ENCODE assay signal across 13 cellular contexts in genomic region chr13:46530084-46530935, GRCh38. TPM values are rescaled to one million over a fixed set of nuclear protein-coding genes. Genes with fewer than 3 reads are reported as not detected.
DNase-seq lines count a peak whose midpoint lies in the region; ATAC-seq and TF ChIP-seq lines count a peak whose summit lies in the region.
"Had no signal": no experiment of that assay in that cellular context is flagged by ENCODE, and none has a peak within 500 bp of the region (broad histone marks: within the 10 kb centered on the region; RNA-seq: fewer than 3 reads in every experiment).

No MANE protein-coding gene starts in this region.

- no peaks in the 10 kb centered on the region for H3K9me3 Mint-ChIP-seq in activated T-cell treated with anti-CD3 and anti-CD28 coated beads, Interleukin-2, amount 50 U/mL, for 72 hours
- H3K9me3 Mint-ChIP-seq in Calu3 (ENCODE audit: low read depth, unreplicated experiment) = no peaks in the 10 kb centered on the region

- peaks cover 13% of the 10 kb centered on the region for H3K27me3 Mint-ChIP-seq in activated T-cell treated with anti-CD3 and anti-CD28 coated beads, Interleukin-2, amount 50 U/mL, for 72 hours (ENCODE audit: low read depth)
- H3K27me3 Mint-ChIP-seq in Calu3 (ENCODE audit: unreplicated experiment) = peaks cover 17% of the 10 kb centered on the region

- no peaks in the 10 kb centered on the region for H3K36me3 Mint-ChIP-seq in activated T-cell treated with anti-CD3 and anti-CD28 coated beads, Interleukin-2, amount 50 U/mL, for 72 hours (ENCODE audit: insufficient read depth in 2 of 2)
- no peaks in the 10 kb centered on the region for H3K36me3 Mint-ChIP-seq in Calu3 (ENCODE audit: insufficient read depth, unreplicated experiment)

- H2AFZ ChIP-seq in fibroblast of lung (ENCODE audit: low read length) = no peak overlapping the region
- H2AFZ ChIP-seq: parathyroid adenoma had no signal

- H3K4me1 Mint-ChIP-seq in activated T-cell treated with anti-CD3 and anti-CD28 coated beads, Interleukin-2, amount 50 U/mL, for 72 hours (ENCODE audit: low read depth) = peaks cover 45% of the 10 kb centered on the region
- H3K4me1 Mint-ChIP-seq in Calu3 (ENCODE audit: low read depth, unreplicated experiment) = no peaks in the 10 kb centered on the region

- H3K9me3 ChIP-seq in fibroblast of lung (ENCODE audit: control insufficient read depth, insufficient read depth, low read depth, low read length) = no peaks in the 10 kb centered on the region
- H3K9me3 ChIP-seq: BE2C, colonic mucosa had no signal

- ATAC-seq in activated T-cell treated with anti-CD3 and anti-CD28 coated beads, Interleukin-2, amount 50 U/mL, for 72 hours (replicated peaks in 1 of 2) = peak; percentile 62 to 65

- no peaks in the 10 kb centered on the region for H3K36me3 ChIP-seq in fibroblast of lung (ENCODE audit: control insufficient read depth, insufficient read depth, low read length)
- H3K36me3 ChIP-seq: BE2C, colonic mucosa had no signal

- H4K20me1 ChIP-seq in fibroblast of lung (ENCODE audit: control insufficient read depth, extremely low read depth, insufficient read depth, low read length) = no peaks in the 10 kb centered on the region

- H3K9ac ChIP-seq in fibroblast of lung (ENCODE audit: insufficient read depth, low read length) = no peak overlapping the region
- H3K9ac ChIP-seq: parathyroid adenoma had no signal

- TF ChIP-seq CTCF in fibroblast of lung (conservative IDR thresholded peaks at IDR 0.05 in 1 of 2, IDR thresholded peaks at IDR 0.05 in 1 of 2; ENCODE audit: low read depth in 1 of 2, low read length in 2 of 2) (no peak), Calu3 (IDR thresholded peaks at IDR 0.05; ENCODE audit: unreplicated experiment) (no peak)

- intact Hi-C loops in Calu3 (cut with micrococcal nuclease; ENCODE audit: unreplicated experiment) = no loop called here

- no peak overlapping the region for H3K4me2 ChIP-seq in fibroblast of lung (ENCODE audit: extremely low read depth, insufficient read depth, low read length)

- CTCF ChIA-PET in Calu3 (lab: Charles Lee) = interaction anchor here (0.6 kb wide), 1 partner anchor 78 kb away, joined by 3 read pairs; no protein-coding TSS in a partner anchor

- H3K27ac ChIP-seq in fibroblast of lung (ENCODE audit: insufficient read depth, low read length) = no peak overlapping the region
- H3K27ac ChIP-seq: colonic mucosa, parathyroid adenoma had no signal

- H3K27ac Mint-ChIP-seq in activated T-cell treated with anti-CD3 and anti-CD28 coated beads, Interleukin-2, amount 50 U/mL, for 72 hours = peak overlapping the region; percentile 32
- no peak overlapping the region for H3K27ac Mint-ChIP-seq in Calu3 (ENCODE audit: unreplicated experiment)

- H3K4me1 ChIP-seq in fibroblast of lung (ENCODE audit: control insufficient read depth, extremely low read depth, insufficient read depth, low read length) = no peaks in the 10 kb centered on the region
- H3K4me1 ChIP-seq: colonic mucosa, parathyroid adenoma had no signal

- no peaks in the 10 kb centered on the region for H3K79me2 ChIP-seq in fibroblast of lung (ENCODE audit: control insufficient read depth, insufficient read depth, low read length)
- H3K79me2 ChIP-seq: parathyroid adenoma had no signal

- H3K4me3 Mint-ChIP-seq in activated T-cell treated with anti-CD3 and anti-CD28 coated beads, Interleukin-2, amount 50 U/mL, for 72 hours = peak overlapping the region; percentile 60
- H3K4me3 Mint-ChIP-seq in Calu3 (ENCODE audit: low read depth, unreplicated experiment) = no peak overlapping the region

- no peak overlapping the region for H3K4me3 ChIP-seq in fibroblast of lung (replicated peaks in 1 of 4; ENCODE audit: control extremely low read depth in 1 of 4, insufficient read depth in 1 of 4, low read depth in 3 of 4, low read length in 4 of 4)
- H3K4me3 ChIP-seq: colonic mucosa had no signal

- peak in 1 of 2 donors; percentile 10 for DNase-seq in activated T-cell treated with anti-CD3 and anti-CD28 coated beads, Interleukin-2, amount 50 U/mL, for 72 hours
- DNase-seq in activated T-cell treated with anti-CD3 and anti-CD28 coated beads, Interleukin-2, amount 50 U/mL, for 48 hours = no peak
- DNase-seq in OCI-M1 (lab: John Stamatoyannopoulos, UW) (peak; percentile 32), fibroblast of lung (ENCODE audit: low read depth in 2 of 2) (peak; percentile 58 to 68), stromal cell of bone marrow (ENCODE audit: low read depth) (peak; percentile 78), Calu3 (no peak), DMS53 (lab: John Stamatoyannopoulos, UW) (no peak)
- no peak for DNase-seq in stimulated activated CD4-positive, alpha-beta T cell treated with anti-CD3 and anti-CD28 coated beads, Interleukin-15, amount 100 ng/mL, for 24 hours
- DNase-seq: BE2C, colonic mucosa, Karpas-422, NCI-H2171 had no signal

- BruUV-seq in Calu3 (replicated peaks; lab: Mats Ljungman, UMichigan) = no TSS peak

- H3K27me3 ChIP-seq in fibroblast of lung (ENCODE audit: control insufficient read depth, insufficient read depth, low read length) = peaks cover 11% of the 10 kb centered on the region
- H3K27me3 ChIP-seq: BE2C, colonic mucosa had no signal

RNA-seq across cellular contexts. Expression of gene LRCH1, which starts 22.7 kb away (rescaled TPM):
- 10 to 100 TPM; 18.4 to 21.5 TPM for total RNA-seq in activated T-cell treated with anti-CD3 and anti-CD28 coated beads, Interleukin-2, amount 50 U/mL, for 72 hours
- total RNA-seq in fibroblast of lung = 8.7 and 12.4 TPM in 2 replicates
- 12.0 and 12.9 TPM in 2 replicates for polyA plus RNA-seq in fibroblast of lung
- 8.2 and 8.4 TPM in 2 replicates for polyA plus RNA-seq in fibroblast of lung (2012)
- polyA minus RNA-seq in fibroblast of lung (ENCODE audit: low replicate concordance) = 4.3 and 10.0 TPM in 2 replicates
- 11.4 and 11.7 TPM in 2 replicates for total RNA-seq in Calu3 (2022)

Comparison
In these comparisons a context has a peak if more than half of its experiments do, and no peak if none do; other contexts are left out.
1. DNase-seq: peak in OCI-M1 (single experiment), fibroblast of lung (2 of 2) and stromal cell of bone marrow (single experiment); none in activated T-cell treated with anti-CD3 and anti-CD28 coated beads, Interleukin-2, amount 50 U/mL, for 48 hours (0 of 2), Calu3 (single experiment), stimulated activated CD4-positive, alpha-beta T cell treated with anti-CD3 and anti-CD28 coated beads, Interleukin-15, amount 100 ng/mL, for 24 hours (single experiment) and DMS53 (single experiment).